In the genomic region with DNA sequence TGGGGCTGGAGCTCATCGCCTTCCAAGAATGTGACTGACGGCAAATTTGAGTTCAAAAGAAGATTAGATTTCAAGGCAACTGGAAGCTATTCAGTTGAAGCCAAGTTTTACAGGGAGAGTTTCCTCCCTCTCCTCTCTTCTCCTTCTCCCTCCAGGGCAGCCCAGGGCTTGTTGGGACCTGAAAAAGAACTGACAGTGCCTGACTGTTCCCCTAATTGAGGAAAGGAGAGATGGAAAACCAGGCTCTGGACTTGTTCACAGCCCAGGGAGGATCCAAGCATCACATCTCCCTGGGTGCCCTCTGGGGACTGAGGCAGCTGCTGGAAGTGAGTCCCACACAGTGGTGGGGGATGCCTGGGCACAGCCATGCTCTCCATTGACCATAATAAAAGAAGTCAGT, we compare ENCODE assay signal across 17 cellular contexts.
"Had no signal": no experiment of that assay in that cellular context is flagged by ENCODE, and none has a peak within 500 bp of the region (broad histone marks: within the 10 kb centered on the region; RNA-seq: fewer than 3 reads in every experiment).

No MANE protein-coding gene starts in this region.

- H3K27ac ChIP-seq: heart right ventricle, left ventricle myocardium inferior, testis, upper lobe of right lung had no signal

- H3K27ac Mint-ChIP-seq: activated CD8-positive, alpha-beta memory T cell treated with anti-CD3 and anti-CD28 coated beads, Interleukin-2, amount 10 ng/mL, durations not matched to agents 7 days and 5 days; activated naive CD4-positive, alpha-beta T cell treated with anti-CD3 and anti-CD28 coated beads, Interleukin-2, amount 50 U/mL, for 72 hours; activated T-cell treated with anti-CD3 and anti-CD28 coated beads, Interleukin-2, amount 50 U/mL, for 24 hours; nephron; stimulated activated naive CD8-positive, alpha-beta T cell treated with anti-CD3 and anti-CD28 coated beads, Interleukin-15, amount 100 ng/mL, for 72 hours; T-helper 2 cell treated with Interferon-gamma antibody and Interleukin-4, amounts not matched to agents 5 μg/mL and 100 μg/mL, for 36 hours had no signal

- H3K9me3 Mint-ChIP-seq: activated T-cell treated with anti-CD3 and anti-CD28 coated beads, Interleukin-2, amount 50 U/mL, for 24 hours; nephron; T-helper 2 cell treated with Interferon-gamma antibody and Interleukin-4, amounts not matched to agents 5 μg/mL and 100 μg/mL, for 36 hours had no signal

- H3K4me3 ChIP-seq: heart right ventricle, left ventricle myocardium inferior, testis, upper lobe of right lung had no signal

- H3K27me3 ChIP-seq: testis, upper lobe of right lung had no signal

- H3K4me3 Mint-ChIP-seq: activated CD8-positive, alpha-beta memory T cell treated with anti-CD3 and anti-CD28 coated beads, Interleukin-2, amount 10 ng/mL, durations not matched to agents 7 days and 5 days; activated T-cell treated with anti-CD3 and anti-CD28 coated beads, Interleukin-2, amount 50 U/mL, for 24 hours; nephron; stimulated activated naive CD8-positive, alpha-beta T cell treated with anti-CD3 and anti-CD28 coated beads, Interleukin-15, amount 100 ng/mL, for 72 hours; T-helper 2 cell treated with Interferon-gamma antibody and Interleukin-4, amounts not matched to agents 5 μg/mL and 100 μg/mL, for 36 hours had no signal

- H3K36me3 Mint-ChIP-seq: activated CD8-positive, alpha-beta memory T cell treated with anti-CD3 and anti-CD28 coated beads, Interleukin-2, amount 10 ng/mL, durations not matched to agents 7 days and 5 days; activated naive CD4-positive, alpha-beta T cell treated with anti-CD3 and anti-CD28 coated beads, Interleukin-2, amount 50 U/mL, for 72 hours had no signal

- H3K9me3 ChIP-seq: heart right ventricle, left ventricle myocardium inferior, testis, upper lobe of right lung had no signal

- H3K4me1 ChIP-seq: testis, upper lobe of right lung had no signal

- H3K36me3 ChIP-seq: heart right ventricle, left ventricle myocardium inferior, upper lobe of right lung had no signal

- DNase-seq: activated CD4-positive, alpha-beta T cell treated with anti-CD3 and anti-CD28 coated beads, Interleukin-2, amount 50 U/mL, for 48 hours; activated CD4-positive, CD25-positive, alpha-beta regulatory T cell treated with anti-CD3 and anti-CD28 coated beads, Interleukin-2, amount 50 U/mL, for 72 hours; activated CD8-positive, alpha-beta memory T cell treated with anti-CD3 and anti-CD28 coated beads, Interleukin-2, amount 10 ng/mL, durations not matched to agents 7 days and 5 days; activated effector memory CD4-positive, alpha-beta T cell treated with Interleukin-2 at 50 U/mL for 16 hours; activated T-cell treated with anti-CD3 and anti-CD28 coated beads, Interleukin-2, amount 50 U/mL, for 24 hours; amniotic stem cell; heart right ventricle; islet precursor cell; left ventricle myocardium inferior; mesendoderm; stimulated activated CD4-positive, alpha-beta T cell treated with anti-CD3 and anti-CD28 coated beads, Interleukin-4, amount 100 ng/mL, for 1 hour; stimulated activated naive CD8-positive, alpha-beta T cell treated with anti-CD3 and anti-CD28 coated beads, Interleukin-15, amount 100 ng/mL, for 72 hours; testis; upper lobe of right lung had no signal

- ATAC-seq: activated CD8-positive, alpha-beta memory T cell treated with anti-CD3 and anti-CD28 coated beads, Interleukin-2, amount 10 ng/mL, durations not matched to agents 7 days and 5 days; activated naive CD4-positive, alpha-beta T cell treated with anti-CD3 and anti-CD28 coated beads, Interleukin-2, amount 50 U/mL, for 72 hours; heart right ventricle; stimulated activated naive CD8-positive, alpha-beta T cell treated with anti-CD3 and anti-CD28 coated beads, Interleukin-15, amount 100 ng/mL, for 72 hours; upper lobe of right lung had no signal

- H3K4me1 Mint-ChIP-seq: activated CD8-positive, alpha-beta memory T cell treated with anti-CD3 and anti-CD28 coated beads, Interleukin-2, amount 10 ng/mL, durations not matched to agents 7 days and 5 days; stimulated activated naive CD8-positive, alpha-beta T cell treated with anti-CD3 and anti-CD28 coated beads, Interleukin-15, amount 100 ng/mL, for 72 hours had no signal
